Comparison of ENCODE assay signal across 21 cellular contexts in the genomic region with DNA sequence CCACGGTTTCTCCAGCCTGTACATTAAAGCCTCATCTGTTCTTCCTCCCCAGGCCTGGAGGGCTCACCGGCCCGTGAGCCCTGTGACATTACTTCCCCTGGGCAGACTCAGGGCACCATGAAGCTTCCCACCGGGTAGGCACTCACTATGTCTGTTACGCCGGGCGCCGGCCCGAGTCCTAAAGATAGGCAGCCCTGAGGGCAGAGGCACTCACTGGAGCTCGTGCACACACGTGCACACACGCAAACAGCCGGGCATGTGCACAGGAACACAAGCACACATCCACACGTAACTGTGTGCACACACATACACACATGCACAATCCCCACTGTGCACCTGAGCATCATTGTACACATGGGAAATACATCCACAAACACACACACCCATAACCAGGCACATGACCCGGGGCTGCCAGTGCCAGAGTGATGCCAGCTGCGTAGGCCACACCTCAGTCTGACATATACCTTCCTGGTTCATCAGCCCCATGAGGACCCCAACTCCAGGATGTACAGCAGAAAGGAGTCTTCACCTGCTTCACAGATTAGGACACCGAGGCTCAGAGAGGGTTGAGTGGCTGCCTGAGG.
DNase-seq lines count a peak whose midpoint lies in the region; ATAC-seq, FAIRE-seq and TF ChIP-seq lines count a peak whose summit lies in the region.
"Had no signal": no experiment of that assay in that cellular context is flagged by ENCODE, and none has a peak within 500 bp of the region (broad histone marks: within the 10 kb centered on the region; RNA-seq: fewer than 3 reads in every experiment).

No MANE protein-coding gene starts in this region.

- H3K36me3 ChIP-seq in neuronal stem cell (replicated peaks in 1 of 2; ENCODE audit: control insufficient read depth in 2 of 2, insufficient read depth in 2 of 2, low read length in 2 of 2): no peaks in the 10 kb centered on the region
- H3K36me3 ChIP-seq: BE2C, transverse colon had no signal

- peak overlapping the region; percentile 60 for H3K18ac ChIP-seq in neuronal stem cell (ENCODE audit: low read length)

- peaks cover 2 to 5% of the 10 kb centered on the region in 2 donors for H3K4me1 ChIP-seq in neuronal stem cell (ENCODE audit: control insufficient read depth in 2 of 2, insufficient read depth in 1 of 2, low read depth in 1 of 2, low read length in 2 of 2)
- H3K4me1 ChIP-seq: BE2C, transverse colon had no signal

- no peak for ATAC-seq in Right ventricle myocardium inferior
- ATAC-seq in Right ventricle myocardium superior (ENCODE audit: poor library complexity): no peak
- no peak for ATAC-seq in HG02852 (IDR thresholded peaks at IDR 0.05; ENCODE audit: unreplicated experiment)
- no peak for ATAC-seq in GM18502 (IDR thresholded peaks at IDR 0.05; ENCODE audit: poor library complexity, unreplicated experiment)
- ATAC-seq: activated T-cell treated with anti-CD3 and anti-CD28 coated beads, Interleukin-2, amount 50 U/mL, for 4 hours; stimulated activated naive CD8-positive, alpha-beta T cell treated with anti-CD3 and anti-CD28 coated beads, Interleukin-15, amount 100 ng/mL, for 72 hours had no signal

- no peak overlapping the region for H2AFZ ChIP-seq in neuronal stem cell (ENCODE audit: low read length)

- no peak overlapping the region for H2BK15ac ChIP-seq in neuronal stem cell (ENCODE audit: low read length)

- no peak for TF ChIP-seq CTCF in dorsolateral prefrontal cortex (IDR thresholded peaks at IDR 0.05 in 54 of 56, conservative IDR thresholded peaks at IDR 0.05 in 2 of 56; ENCODE audit: low read depth in 1 of 56, partially characterized antibody in 56 of 56)

- peak overlapping the region; percentile 27 for H2AK5ac ChIP-seq in neuronal stem cell (ENCODE audit: low read depth, low read length)

- H3K4me3 ChIP-seq in dorsolateral prefrontal cortex (no peak overlapping the region), neuronal stem cell (ENCODE audit: low read length in 2 of 2) (no peak overlapping the region)
- H3K4me3 ChIP-seq: transverse colon had no signal

- no peak overlapping the region for H3K9ac ChIP-seq in neuronal stem cell (ENCODE audit: low read depth, low read length, poor library complexity)

- H2BK12ac ChIP-seq in neuronal stem cell (ENCODE audit: low read length): no peak overlapping the region

- intact Hi-C loops in Right ventricle myocardium inferior (cut with DNase I) (no loop called here), Right ventricle myocardium superior (cut with DNase I) (no loop called here), dorsolateral prefrontal cortex (cut with DNase I) (no loop called here)

- no peak overlapping the region for H3K4me2 ChIP-seq in neuronal stem cell (ENCODE audit: insufficient read depth, low read length, poor library complexity, severe bottlenecking)

- H3K79me1 ChIP-seq in neuronal stem cell (ENCODE audit: low read depth, low read length): no peaks in the 10 kb centered on the region

- peak overlapping the region; percentile 25 for H3K23ac ChIP-seq in neuronal stem cell (ENCODE audit: low read depth, low read length, poor library complexity)

- H3K14ac ChIP-seq in neuronal stem cell (ENCODE audit: low read length): peak overlapping the region; percentile 9

- DNase-seq in Right ventricle myocardium inferior (ENCODE audit: missing footprints) (peak; percentile 50), Right ventricle myocardium superior (no peak), dorsolateral prefrontal cortex (peak in 6 of 10 donors; percentile 12 to 35 (median 20)), neuronal stem cell (ENCODE audit: low spot score) (no peak), urothelium cell line (ENCODE audit: low spot score) (no peak), NCI-H2196 treated with DMSO at 0.1 percent for 48 hours (lab: John Stamatoyannopoulos, UW; ENCODE audit: unreplicated experiment) (no peak)
- DNase-seq: activated CD4-positive, alpha-beta T cell treated with anti-CD3 and anti-CD28 coated beads for 1 hour; activated naive CD4-positive, alpha-beta T cell treated with Interleukin-2 at 50 U/mL for 16 hours; activated T-cell treated with anti-CD3 and anti-CD28 coated beads, Interleukin-2, amount 50 U/mL, for 4 hours; BE2C; DMS79 treated with DMSO at 0.1 percent for 48 hours; GOT3; Karpas-422; mammary epithelial cell; MV-4-11; NCI-H2171 treated with DMSO at 0.1 percent for 48 hours; stimulated activated naive CD8-positive, alpha-beta T cell treated with anti-CD3 and anti-CD28 coated beads, Interleukin-15, amount 100 ng/mL, for 72 hours; transverse colon had no signal

- no peak overlapping the region for H4K91ac ChIP-seq in neuronal stem cell (ENCODE audit: low read depth, low read length, poor library complexity)

- no peak overlapping the region for H3K4ac ChIP-seq in neuronal stem cell (ENCODE audit: low read length)

- no peaks in the 10 kb centered on the region for H3K9me3 ChIP-seq in neuronal stem cell (replicated peaks in 1 of 2; ENCODE audit: control insufficient read depth in 2 of 2, insufficient read depth in 1 of 2, low read depth in 1 of 2, low read length in 2 of 2)
- H3K9me3 ChIP-seq: BE2C, transverse colon had no signal

- H3K27ac ChIP-seq in dorsolateral prefrontal cortex (no peak overlapping the region), neuronal stem cell (replicated peaks; ENCODE audit: low read length) (no peak overlapping the region)
- H3K27ac ChIP-seq: transverse colon had no signal

- FAIRE-seq in urothelium cell line (lab: Jason Lieb, UNC): peak; percentile 90
- FAIRE-seq: TTC549 had no signal

- WGBS in neuronal stem cell (ENCODE audit: extremely low coverage in 2 of 2, insufficient read length in 2 of 2, insufficient replicate concordance in 1 of 2), 2 donors: no CpG with 5 or more reads among the region's 17 CpGs

- no peak overlapping the region for H2BK120ac ChIP-seq in neuronal stem cell (ENCODE audit: low read depth, low read length)

- H3K27me3 ChIP-seq in dorsolateral prefrontal cortex (peaks cover 0 to 42% (median 0%) of the 10 kb centered on the region in 45 donors), neuronal stem cell (ENCODE audit: control insufficient read depth in 3 of 3, insufficient read depth in 3 of 3, low read depth in 1 of 3, low read length in 3 of 3) (peaks cover 0 to 37% (median 0%) of the 10 kb centered on the region in 3 experiments)

- H2BK5ac ChIP-seq in neuronal stem cell (ENCODE audit: low read length): peak overlapping the region; percentile 54

- no peak overlapping the region for H4K8ac ChIP-seq in neuronal stem cell (ENCODE audit: low read depth, low read length)

Comparison
In these comparisons a context has a peak if more than half of its experiments do, and no peak if none do; other contexts are left out.
1. DNase-seq: peak in Right ventricle myocardium inferior (single experiment) and dorsolateral prefrontal cortex (6 of 10); none in Right ventricle myocardium superior (single experiment), neuronal stem cell (single experiment), urothelium cell line (single experiment) and NCI-H2196 treated with DMSO at 0.1 percent for 48 hours (single experiment).